In genomic region chr1:110203021-110203661, GRCh38 we compare ENCODE assay signal across 9 cellular contexts. TPM values are rescaled to one million over a fixed set of nuclear protein-coding genes. Genes with fewer than 3 reads are reported as not detected.
DNase-seq lines count a peak whose midpoint lies in the region; ATAC-seq and TF ChIP-seq lines count a peak whose summit lies in the region.
"Had no signal": no experiment of that assay in that cellular context is flagged by ENCODE, and none has a peak within 500 bp of the region (broad histone marks: within the 10 kb centered on the region; RNA-seq: fewer than 3 reads in every experiment).

No MANE protein-coding gene starts in this region.

- H3K4me3 Mint-ChIP-seq in CD8-positive, alpha-beta T cell: no peak overlapping the region
- H3K4me3 Mint-ChIP-seq in effector memory CD8-positive, alpha-beta T cell: no peak overlapping the region

- no peaks in the 10 kb centered on the region for H3K27me3 Mint-ChIP-seq in CD8-positive, alpha-beta T cell (ENCODE audit: low read depth)
- no peaks in the 10 kb centered on the region for H3K27me3 Mint-ChIP-seq in effector memory CD8-positive, alpha-beta T cell

- CTCF ChIA-PET in CD8-positive, alpha-beta T cell (lab: Charles Lee): interaction anchor here (0.6 to 18.5 kb wide), 41 partner anchors 9 to 293 kb away, joined by 3 to 783 read pairs (median 5); partner anchors contain the start of genes LAMTOR5 and RBM15

- peak overlapping the region; percentile 90 for H3K27ac Mint-ChIP-seq in CD8-positive, alpha-beta T cell
- peak overlapping the region; percentile 69 to 73 for H3K27ac Mint-ChIP-seq in effector memory CD8-positive, alpha-beta T cell

- no peak overlapping the region for H3K27ac ChIP-seq in CD8-positive, alpha-beta T cell (ENCODE audit: low read depth, low read length)

- H3K27me3 ChIP-seq in CD8-positive, alpha-beta T cell (ENCODE audit: insufficient read depth, low read length): no peaks in the 10 kb centered on the region

- no peaks in the 10 kb centered on the region for H3K9me3 ChIP-seq in CD8-positive, alpha-beta T cell (ENCODE audit: low read length)

- intact Hi-C loops in CD8-positive, alpha-beta T cell (cut with DNase I, micrococcal nuclease): loop anchor here (1.0 to 5.0 kb wide), 4 partner anchors 109 to 579 kb away; no protein-coding TSS in a partner anchor

- H3K36me3 Mint-ChIP-seq in CD8-positive, alpha-beta T cell: no peaks in the 10 kb centered on the region
- peaks cover 3% of the 10 kb centered on the region for H3K36me3 Mint-ChIP-seq in effector memory CD8-positive, alpha-beta T cell (ENCODE audit: insufficient read depth)

- ATAC-seq in CD8-positive, alpha-beta T cell: peak; percentile 80
- ATAC-seq in effector memory CD8-positive, alpha-beta T cell (replicated peaks): peak; percentile 75
- ATAC-seq in stimulated activated naive CD8-positive, alpha-beta T cell treated with anti-CD3 and anti-CD28 coated beads, Interleukin-15, Interleukin-2, amounts not matched to agents 100 U/mL and 50 U/mL, for 24 hours: peak; percentile 32
- no peak for ATAC-seq in GM18498 (IDR thresholded peaks at IDR 0.05; ENCODE audit: unreplicated experiment)

- H3K9me3 Mint-ChIP-seq in CD8-positive, alpha-beta T cell: no peaks in the 10 kb centered on the region
- H3K9me3 Mint-ChIP-seq in effector memory CD8-positive, alpha-beta T cell: no peaks in the 10 kb centered on the region

- H3K4me3 ChIP-seq in CD8-positive, alpha-beta T cell (ENCODE audit: low read depth, low read length): no peak overlapping the region

- peak; percentile 43 to 76 (median 63) for DNase-seq in CD8-positive, alpha-beta T cell
- DNase-seq in HK-2 (ENCODE audit: unreplicated experiment) (peak; percentile 48), NCI-H82 treated with DMSO at 0.1 percent for 48 hours (lab: John Stamatoyannopoulos, UW; ENCODE audit: unreplicated experiment) (peak; percentile 35), mucosa of gallbladder (ENCODE audit: low spot score) (peak; percentile 71)
- DNase-seq in activated CD4-positive, alpha-beta T cell treated with anti-CD3 and anti-CD28 coated beads, Interleukin-2, amount 50 U/mL, for 48 hours: peak; percentile 66 to 75
- DNase-seq in effector memory CD8-positive, alpha-beta T cell: peak; percentile 77 to 82 (median 79)
- DNase-seq in stimulated activated naive CD8-positive, alpha-beta T cell treated with anti-CD3 and anti-CD28 coated beads, Interleukin-15, Interleukin-2, amounts not matched to agents 100 U/mL and 50 U/mL, for 24 hours: peak; percentile 73

- no peaks in the 10 kb centered on the region for H3K36me3 ChIP-seq in CD8-positive, alpha-beta T cell (ENCODE audit: insufficient read depth, low read length)

- peak; percentile 82 for TF ChIP-seq CTCF in CD8-positive, alpha-beta T cell (IDR thresholded peaks at IDR 0.05)

- H3K4me1 ChIP-seq in CD8-positive, alpha-beta T cell (ENCODE audit: insufficient read depth, low read length): peaks cover 22% of the 10 kb centered on the region

- H3K4me1 Mint-ChIP-seq in CD8-positive, alpha-beta T cell (ENCODE audit: low read depth): peaks cover 25% of the 10 kb centered on the region
- H3K4me1 Mint-ChIP-seq in effector memory CD8-positive, alpha-beta T cell (ENCODE audit: low read depth in 2 of 2): peaks cover 8 to 13% of the 10 kb centered on the region in 2 donors

- POLR2A ChIA-PET in CD8-positive, alpha-beta T cell (lab: Charles Lee): interaction anchor here (0.7 to 3.4 kb wide), 4 partner anchors 109 to 180 kb away, joined by 3 to 18 read pairs (median 8); partner anchors contain the start of gene RBM15

RNA-seq across cellular contexts. Expression of gene KCNC4, which starts 7.0 kb away (rescaled TPM):
- 10 to 100 TPM; 11.4 to 13.1 TPM for total RNA-seq in CD8-positive, alpha-beta T cell
- 25.5 TPM for total RNA-seq in mucosa of gallbladder

RNA-seq across cellular contexts. Expression of gene SLC6A17, which starts 52.8 kb away (rescaled TPM):
- not detected for total RNA-seq in CD8-positive, alpha-beta T cell
- total RNA-seq in mucosa of gallbladder: 0.35 TPM
- total RNA-seq: T-helper 1 cell treated with Interleukin-12 subunit alpha and Interleukin-12 subunit beta and Interleukin-4 antibody, amounts not matched to agents 30 ng/mL and 1 ng/mL, for 36 hours had no signal
